Comparison of ENCODE assay signal across 8 cellular contexts in genomic region chr14:76761849-76762616, GRCh38. TPM values are rescaled to one million over a fixed set of nuclear protein-coding genes. Genes with fewer than 3 reads are reported as not detected.
DNase-seq lines count a peak whose midpoint lies in the region; ATAC-seq and TF ChIP-seq lines count a peak whose summit lies in the region.

No MANE protein-coding gene starts in this region.

- DNase-seq in fibroblast of villous mesenchyme (ENCODE audit: low read depth) = no peak
- DNase-seq in osteoblast (ENCODE audit: insufficient read length, low spot score, missing footprints) = peak; percentile 68
- no peak for DNase-seq in NOMO-1 treated with dmso at 0.1 percent for 144 hours (lab: John Stamatoyannopoulos, UW; ENCODE audit: unreplicated experiment)
- no peak for DNase-seq in ACHN
- no peak for DNase-seq in mucosa of gallbladder (ENCODE audit: low spot score)

- peak overlapping the region; percentile 93 to 100 (median 99) for H3K4me2 ChIP-seq in BLaER1 treated with 17β-estradiol and CSF1 and Interleukin-3, amounts not matched to agents 10 nM and 100 nM
- H3K4me2 ChIP-seq in SU-DHL-6 (ENCODE audit: low read depth, low read length, poor library complexity, severe bottlenecking) = peak overlapping the region; percentile 51
- peak overlapping the region; percentile 87 for H3K4me2 ChIP-seq in osteoblast (ENCODE audit: insufficient read depth, low read length)

- H3K36me3 ChIP-seq in BLaER1 treated with 17β-estradiol and CSF1 and Interleukin-3, amounts not matched to agents 10 nM and 100 nM = no peaks in the 10 kb centered on the region; a peak in 1 of 22 replicates
- H3K36me3 ChIP-seq in SU-DHL-6 (ENCODE audit: low read length) = no peaks in the 10 kb centered on the region
- H3K36me3 ChIP-seq in osteoblast (ENCODE audit: insufficient read depth, low read length) = no peaks in the 10 kb centered on the region

- H3K4me3 ChIP-seq in BLaER1 treated with 17β-estradiol and CSF1 and Interleukin-3, amounts not matched to agents 10 nM and 100 nM = peak overlapping the region; percentile 70 to 84 (median 76)
- peak overlapping the region; percentile 55 for H3K4me3 ChIP-seq in SU-DHL-6 (ENCODE audit: insufficient read depth, low read length, poor library complexity, severe bottlenecking)
- H3K4me3 ChIP-seq in fibroblast of villous mesenchyme (ENCODE audit: low read depth, low read length) = peak overlapping the region; percentile 59
- peak overlapping the region; percentile 83 for H3K4me3 ChIP-seq in osteoblast (ENCODE audit: insufficient read depth, low read length)

- H4K20me1 ChIP-seq in BLaER1 treated with 17β-estradiol and CSF1 and Interleukin-3, amounts not matched to agents 10 nM and 100 nM = no peaks in the 10 kb centered on the region
- H4K20me1 ChIP-seq in SU-DHL-6 (ENCODE audit: low read depth, low read length) (no peaks in the 10 kb centered on the region), osteoblast (ENCODE audit: insufficient read depth, low read length) (peaks cover 3% of the 10 kb centered on the region)

- ATAC-seq in GM21576 (IDR thresholded peaks at IDR 0.05; ENCODE audit: unreplicated experiment) = peak; percentile 43

- no peaks in the 10 kb centered on the region for H3K9me3 ChIP-seq in BLaER1 treated with 17β-estradiol and CSF1 and Interleukin-3, amounts not matched to agents 10 nM and 100 nM (replicated peaks in 1 of 11)
- H3K9me3 ChIP-seq in SU-DHL-6 (ENCODE audit: insufficient read depth, low read length) = no peaks in the 10 kb centered on the region
- H3K9me3 ChIP-seq in osteoblast (ENCODE audit: low read depth, low read length) = no peaks in the 10 kb centered on the region

- TF ChIP-seq CTCF in SU-DHL-6 (IDR thresholded peaks at IDR 0.05; ENCODE audit: insufficient read depth, low read length, poor library complexity, severe bottlenecking) = no peak
- TF ChIP-seq CTCF in fibroblast of villous mesenchyme (IDR thresholded peaks at IDR 0.05; ENCODE audit: insufficient read depth, low read depth, low read length) = no peak
- TF ChIP-seq CTCF in osteoblast (IDR thresholded peaks at IDR 0.05; ENCODE audit: extremely low read depth, low read depth, low read length) = no peak

- H3K9ac ChIP-seq in BLaER1 treated with 17β-estradiol and CSF1 and Interleukin-3, amounts not matched to agents 10 nM and 100 nM = peak overlapping the region; percentile 68 to 83 (median 78)
- peak overlapping the region; percentile 48; the same call in 1 of the 2 replicates for H3K9ac ChIP-seq in SU-DHL-6 (ENCODE audit: low read length)

- H3F3A ChIP-seq in SU-DHL-6 (ENCODE audit: insufficient read depth) = no peaks in the 10 kb centered on the region

- peaks cover 0 to 34% (median 24%) of the 10 kb centered on the region in 11 experiments; a peak in 19 of 22 replicates for H3K27me3 ChIP-seq in BLaER1 treated with 17β-estradiol and CSF1 and Interleukin-3, amounts not matched to agents 10 nM and 100 nM
- H3K27me3 ChIP-seq in SU-DHL-6 (ENCODE audit: low read length) (no peaks in the 10 kb centered on the region), osteoblast (ENCODE audit: insufficient read depth, low read length) (no peaks in the 10 kb centered on the region)

- peaks cover 29 to 60% (median 42%) of the 10 kb centered on the region in 10 experiments for H3K4me1 ChIP-seq in BLaER1 treated with 17β-estradiol and CSF1 and Interleukin-3, amounts not matched to agents 10 nM and 100 nM
- peaks cover 15% of the 10 kb centered on the region for H3K4me1 ChIP-seq in osteoblast (ENCODE audit: insufficient read depth, low read length)

- H2AFZ ChIP-seq in SU-DHL-6 (ENCODE audit: low read depth, low read length, severe bottlenecking) = peak overlapping the region; percentile 12
- peak overlapping the region; percentile 81 for H2AFZ ChIP-seq in osteoblast (ENCODE audit: low read length)

- no peaks in the 10 kb centered on the region for H3K9me2 ChIP-seq in SU-DHL-6 (replicated peaks; ENCODE audit: insufficient read depth, low read length)

- peak overlapping the region in 10 of 11 experiments; percentile 27 to 76 (median 60); a peak in 19 of 22 replicates for H3K27ac ChIP-seq in BLaER1 treated with 17β-estradiol and CSF1 and Interleukin-3, amounts not matched to agents 10 nM and 100 nM
- H3K27ac ChIP-seq in SU-DHL-6 (ENCODE audit: low read depth, low read length) (no peak overlapping the region), osteoblast (ENCODE audit: low read depth, low read length) (no peak overlapping the region)

- in situ Hi-C loops in ACHN (cut with HindIII; ENCODE audit: low pct_ligation_motif_present, low pct_unique_long_range_greater_than_20kb, low sequenced_read_pairs) = no loop called here

- H3K79me2 ChIP-seq in SU-DHL-6 (ENCODE audit: insufficient read depth, low read length) = no peaks in the 10 kb centered on the region
- H3K79me2 ChIP-seq in osteoblast (ENCODE audit: insufficient read depth, low read length) = no peaks in the 10 kb centered on the region

RNA-seq across cellular contexts. Expression of gene VASH1, which starts 0.8 kb away (rescaled TPM):
- 3.9 and 5.8 TPM in 2 replicates for total RNA-seq in fibroblast of villous mesenchyme
- 4.0 and 5.6 TPM in 2 replicates for total RNA-seq in osteoblast
- total RNA-seq in mucosa of gallbladder = 18.4 TPM

RNA-seq across cellular contexts. Expression of gene ANGEL1, which starts 50.6 kb away (rescaled TPM):
- total RNA-seq in fibroblast of villous mesenchyme (6.8 and 10.4 TPM in 2 replicates), osteoblast (8.3 and 9.7 TPM in 2 replicates), mucosa of gallbladder (22.2 TPM)

Comparison
In these comparisons a context has a peak if more than half of its experiments do, and no peak if none do; other contexts are left out.
1. H3K27ac ChIP-seq: peak in BLaER1 treated with 17β-estradiol and CSF1 and Interleukin-3, amounts not matched to agents 10 nM and 100 nM (10 of 11); none in SU-DHL-6 (single experiment) and osteoblast (single experiment).
2. Peak in every context shown above with its lines, with median percentiles within 50 percentile points of each other: H3K4me2 ChIP-seq and H3K4me3 ChIP-seq.